ENCODE assay signal across 1 cellular context in genomic region chr11:17561466-17562001, GRCh38.
A peak's percentile ranks its signal among the peaks of the same experiment; 100 is the strongest.
TF ChIP-seq lines count a peak whose summit lies in the region.

No MANE protein-coding gene starts in this region.

TF ChIP-seq in K562, 482 proteins besides CTCF, POLR2A, EP300 and RAD21:
- TF ChIP-seq MAFG (tag; conservative IDR thresholded peaks at IDR 0.05) (no peak), ZFP36 (IDR thresholded peaks at IDR 0.05; ENCODE audit: low read depth, low read length, partially characterized antibody) (no peak), BRCA1 (IDR thresholded peaks at IDR 0.05) (no peak), BRCA1 (CRISPR knock-in tag; IDR thresholded peaks at IDR 0.05) (no peak), MAFK (IDR thresholded peaks at IDR 0.05; ENCODE audit: low read length) (no peak), SPI1 (IDR thresholded peaks at IDR 0.05; ENCODE audit: borderline replicate concordance, low read depth, low read length) (peak; percentile 62), ZNF592 (IDR thresholded peaks at IDR 0.05) (no peak)
